In the genomic region with DNA sequence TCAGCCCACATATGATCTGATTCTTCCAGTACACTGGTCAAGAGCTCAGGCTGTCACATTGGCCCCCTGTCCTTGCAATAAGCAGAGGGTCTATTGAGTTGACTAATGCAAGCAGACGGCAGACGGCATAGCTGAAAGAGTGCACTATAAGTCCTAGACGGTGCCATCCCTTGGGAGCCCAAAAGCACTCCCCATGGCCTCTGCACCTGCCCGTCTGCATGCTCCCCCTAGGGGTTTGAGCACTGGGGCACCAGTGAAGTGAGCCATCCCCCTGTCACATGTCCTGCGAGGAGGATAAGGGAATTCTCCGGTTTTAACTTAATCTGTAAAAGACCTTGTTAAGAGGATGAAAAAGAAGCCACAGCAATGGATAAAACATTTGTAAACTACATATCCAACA, we compare ENCODE assay signal across 1 cellular context.
TF ChIP-seq lines count a peak whose summit lies in the region.

No MANE protein-coding gene starts in this region.

TF ChIP-seq in IMR-90, 13 proteins besides CTCF, POLR2A, EP300 and RAD21:
- TF ChIP-seq RFX5 (IDR thresholded peaks at IDR 0.05; ENCODE audit: low read depth, low read length) (no peak), RCOR1 (IDR thresholded peaks at IDR 0.05; ENCODE audit: insufficient replicate concordance, low read length) (no peak), MXI1 (IDR thresholded peaks at IDR 0.05; ENCODE audit: borderline replicate concordance, low read depth, low read length) (no peak), CHD1 (IDR thresholded peaks at IDR 0.05; ENCODE audit: low read depth, low read length) (no peak), USF2 (IDR thresholded peaks at IDR 0.05; ENCODE audit: low read depth, low read length) (no peak), BHLHE40 (IDR thresholded peaks at IDR 0.05; ENCODE audit: low read depth, low read length) (no peak), MAZ (IDR thresholded peaks at IDR 0.05; ENCODE audit: borderline replicate concordance, low read depth, low read length) (no peak)
- TF ChIP-seq, protein P1, sequence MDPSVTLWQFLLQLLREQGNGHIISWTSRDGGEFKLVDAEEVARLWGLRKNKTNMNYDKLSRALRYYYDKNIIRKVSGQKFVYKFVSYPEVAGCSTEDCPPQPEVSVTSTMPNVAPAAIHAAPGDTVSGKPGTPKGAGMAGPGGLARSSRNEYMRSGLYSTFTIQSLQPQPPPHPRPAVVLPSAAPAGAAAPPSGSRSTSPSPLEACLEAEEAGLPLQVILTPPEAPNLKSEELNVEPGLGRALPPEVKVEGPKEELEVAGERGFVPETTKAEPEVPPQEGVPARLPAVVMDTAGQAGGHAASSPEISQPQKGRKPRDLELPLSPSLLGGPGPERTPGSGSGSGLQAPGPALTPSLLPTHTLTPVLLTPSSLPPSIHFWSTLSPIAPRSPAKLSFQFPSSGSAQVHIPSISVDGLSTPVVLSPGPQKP (IDR thresholded peaks at IDR 0.05; ENCODE audit: borderline replicate concordance, low read depth, low read length) = no peak
